7 cellular contexts compared by ENCODE assay signal in the genomic region with DNA sequence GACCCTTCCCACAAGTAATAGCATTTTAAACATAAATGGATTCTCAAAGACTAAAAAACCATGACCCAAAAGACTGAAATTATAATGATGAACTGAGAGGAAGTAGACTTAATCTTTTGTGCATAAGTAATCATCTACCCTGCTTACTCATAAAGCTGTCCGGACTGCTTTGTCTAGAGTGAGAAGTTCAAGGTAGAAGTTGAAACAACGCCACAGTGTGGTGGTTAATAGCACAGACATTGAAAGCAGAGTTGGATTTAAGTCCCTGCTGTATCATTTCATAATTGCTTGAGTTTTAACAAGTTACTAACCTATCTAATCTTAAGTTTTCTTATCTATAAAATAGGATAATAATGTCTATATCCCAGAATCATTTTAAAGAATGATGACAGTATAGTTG.
A peak's percentile ranks its signal among the peaks of the same experiment; 100 is the strongest.
DNase-seq lines count a peak whose midpoint lies in the region; ATAC-seq and TF ChIP-seq lines count a peak whose summit lies in the region.

No MANE protein-coding gene starts in this region.

- ATAC-seq in GM18861 (IDR thresholded peaks at IDR 0.05; ENCODE audit: unreplicated experiment) (peak; percentile 57), HG03457 (IDR thresholded peaks at IDR 0.05; ENCODE audit: unreplicated experiment) (no peak), GM18505 (IDR thresholded peaks at IDR 0.05; ENCODE audit: unreplicated experiment) (no peak)

- TF ChIP-seq POLR2A in GM18505 (IDR thresholded peaks at IDR 0.05; ENCODE audit: borderline replicate concordance, extremely low read depth, insufficient read depth, insufficient read length), result no peak

- peak; percentile 72 for TF ChIP-seq CTCF in LNCaP clone FGC (IDR thresholded peaks at IDR 0.05; ENCODE audit: control insufficient read depth, extremely low read depth, insufficient read depth)

- no peak overlapping the region for H3K4me3 ChIP-seq in LNCaP clone FGC (ENCODE audit: low read depth, low read length)

- DNase-seq in LNCaP clone FGC (ENCODE audit: low read depth) (peak; percentile 58), amniotic epithelial cell (ENCODE audit: low read depth) (peak; percentile 80), myocyte (ENCODE audit: low read depth) (peak; percentile 80), T-helper 9 cell (no peak)
